18 cellular contexts compared by ENCODE assay signal in the genomic region with DNA sequence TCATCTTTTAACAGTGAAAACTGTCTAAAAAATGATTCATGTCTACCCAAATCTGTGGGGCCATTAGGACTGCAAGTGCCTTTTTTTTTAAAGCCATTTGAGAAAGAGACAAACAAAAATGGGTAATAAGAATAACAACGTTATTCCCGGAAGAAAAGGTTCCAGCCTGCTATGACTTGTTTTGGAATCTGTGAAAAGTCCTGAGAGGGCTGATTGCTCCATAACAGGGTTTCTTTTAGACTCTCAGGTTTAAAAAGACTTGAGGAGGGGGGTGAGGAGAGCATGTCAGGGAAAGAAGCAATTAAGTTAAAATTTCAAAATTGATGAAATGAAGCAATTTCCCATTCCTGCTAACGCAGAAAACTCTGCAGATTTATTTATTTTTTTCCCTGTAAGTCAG. TPM values are rescaled to one million over a fixed set of nuclear protein-coding genes. Genes with fewer than 3 reads are reported as not detected.
DNase-seq lines count a peak whose midpoint lies in the region; ATAC-seq and TF ChIP-seq lines count a peak whose summit lies in the region.
"Had no signal": no experiment of that assay in that cellular context is flagged by ENCODE, and none has a peak within 500 bp of the region (broad histone marks: within the 10 kb centered on the region; RNA-seq: fewer than 3 reads in every experiment).

No MANE protein-coding gene starts in this region.

- TF ChIP-seq CTCF in heart left ventricle (IDR thresholded peaks at IDR 0.05) (no peak), foreskin keratinocyte (conservative IDR thresholded peaks at IDR 0.05) (no peak)

- H3K36me3 ChIP-seq in heart left ventricle = no peaks in the 10 kb centered on the region
- H3K36me3 ChIP-seq: BE2C, lower lobe of right lung had no signal

- no peak for DNase-seq in Right ventricle myocardium inferior (ENCODE audit: missing footprints)
- no peak for DNase-seq in heart left ventricle
- DNase-seq in foreskin keratinocyte = peak in 1 of 2 donors; percentile 59
- no peak for DNase-seq in sciatic nerve (ENCODE audit: low spot score)
- no peak for DNase-seq in AG08396 (ENCODE audit: low spot score)
- DNase-seq in DMS53 (lab: John Stamatoyannopoulos, UW) = no peak
- DNase-seq: activated gamma-delta T cell; BE2C; COR-L47; effector memory CD4-positive, alpha-beta T cell; H7; lower lobe of right lung; nucleus accumbens; testis had no signal

- H3K4me1 ChIP-seq in heart left ventricle = peaks cover 0 to 18% (median 0%) of the 10 kb centered on the region in 12 donors
- H3K4me1 ChIP-seq in foreskin keratinocyte = peaks cover 9% of the 10 kb centered on the region
- H3K4me1 ChIP-seq: BE2C had no signal

- H3K27me3 ChIP-seq in heart left ventricle (no peaks in the 10 kb centered on the region), foreskin keratinocyte (no peaks in the 10 kb centered on the region)
- H3K27me3 ChIP-seq: BE2C, testis had no signal

- H3K27ac ChIP-seq in heart left ventricle (no peak overlapping the region), foreskin keratinocyte (no peak overlapping the region)
- H3K27ac ChIP-seq: 22Rv1, lower lobe of right lung had no signal

- ATAC-seq in Right ventricle myocardium inferior = peak; percentile 66
- ATAC-seq in heart left ventricle = no peak
- ATAC-seq in foreskin keratinocyte = peak; percentile 44
- ATAC-seq in sciatic nerve = peak; percentile 86
- ATAC-seq in HG02610 (IDR thresholded peaks at IDR 0.05; ENCODE audit: unreplicated experiment) = no peak
- ATAC-seq in HG02938 (IDR thresholded peaks at IDR 0.05; ENCODE audit: unreplicated experiment) = no peak
- ATAC-seq: HepG2 had no signal

- H3K9me3 ChIP-seq in heart left ventricle = no peaks in the 10 kb centered on the region
- H3K9me3 ChIP-seq: BE2C, lower lobe of right lung, testis had no signal

- intact Hi-C loops in Right ventricle myocardium inferior (cut with DNase I) (no loop called here), heart left ventricle (cut with DNase I) (no loop called here), sciatic nerve (cut with DNase I) (no loop called here)

- TF ChIP-seq POLR2A in heart left ventricle (IDR thresholded peaks at IDR 0.05) = no peak

- H3K4me3 ChIP-seq in heart left ventricle = no peak overlapping the region
- H3K4me3 ChIP-seq: lower lobe of right lung, testis had no signal

- 73 to 80% (median 76%) methylated on average over 3 of the region's 3 CpGs for WGBS in heart left ventricle, 4 donors

RNA-seq across cellular contexts. Expression of a gene that starts 56.4 kb away (rescaled TPM):
- total RNA-seq in Right ventricle myocardium inferior (4.9 TPM), heart left ventricle (10 to 100 TPM in 1 of 9 donors, 1 to 10 TPM in 8; 1.3 to 10.0 (median 2.6) TPM), foreskin keratinocyte (3.9 and 4.0 TPM in 2 replicates), sciatic nerve (16.7 TPM)
- polyA plus RNA-seq in heart left ventricle (under 1 TPM; 0.89 to 0.91 TPM), foreskin keratinocyte (0.81 and 0.90 TPM in 2 replicates)
- polyA plus RNA-seq: HepG2 had no signal

Comparison
In these comparisons a context has a peak if more than half of its experiments do, and no peak if none do; other contexts are left out.
1. ATAC-seq: peak in Right ventricle myocardium inferior (single experiment), foreskin keratinocyte (single experiment) and sciatic nerve (single experiment); none in heart left ventricle (0 of 4), HG02610 (single experiment) and HG02938 (single experiment).